8 cellular contexts compared by ENCODE assay signal in the genomic region with DNA sequence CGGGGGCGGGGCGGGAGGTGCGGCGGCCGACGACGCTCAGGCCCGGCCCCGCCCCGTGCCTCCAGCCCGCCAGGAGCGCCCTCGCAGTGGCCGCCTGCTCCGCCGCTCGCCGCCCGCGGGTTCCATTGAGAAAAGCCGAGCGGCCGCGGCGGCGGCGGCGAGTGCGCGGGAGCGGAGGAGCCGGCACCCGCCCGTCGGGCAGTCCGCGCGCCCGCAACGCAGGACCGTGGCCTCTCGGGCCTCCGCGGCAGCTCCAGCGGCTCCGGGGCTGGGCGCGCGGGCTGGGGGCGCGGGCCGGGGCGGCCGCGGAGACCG. TPM values are rescaled to one million over a fixed set of nuclear protein-coding genes. Genes with fewer than 3 reads are reported as not detected.
DNase-seq lines count a peak whose midpoint lies in the region; FAIRE-seq and TF ChIP-seq lines count a peak whose summit lies in the region.

ZFPM1 (plus strand) TSS at position 64 of the 315 bp plus-strand sequence. CDS start 359 bp downstream, outside the sequence.

- H3K27ac ChIP-seq in MM.1S (ENCODE audit: low read length) (peak within 1 kb of the TSS; percentile 81; the same call in 1 of the 2 replicates), endothelial cell of umbilical vein (ENCODE audit: insufficient read depth, low read depth, low read length) (peak within 1 kb of the TSS; percentile 73), prostate gland (peak within 1 kb of the TSS; percentile 86 to 90)

- H3K79me2 ChIP-seq in MM.1S (ENCODE audit: low read length), result peaks cover 34% of the 10 kb centered on the region
- peaks cover 19% of the 10 kb centered on the region for H3K79me2 ChIP-seq in endothelial cell of umbilical vein (ENCODE audit: control insufficient read depth, insufficient read depth, low read length)

- TF ChIP-seq POLR2A in endothelial cell of umbilical vein (IDR thresholded peaks at IDR 0.05; ENCODE audit: low read depth, low read length) (peak; percentile 54), prostate gland (IDR thresholded peaks at IDR 0.05) (peak; percentile 66)

- WGBS in prostate gland, result 0% methylated on average over 36 of the region's 57 CpGs

- peak; percentile 8 for TF ChIP-seq CTCF in GM10266 (IDR thresholded peaks at IDR 0.05; ENCODE audit: control insufficient read depth, insufficient read depth, low read depth, missing control alignments)
- no peak for TF ChIP-seq CTCF in MM.1S (IDR thresholded peaks at IDR 0.05; ENCODE audit: low read length)
- no peak for TF ChIP-seq CTCF in endothelial cell of umbilical vein (IDR thresholded peaks at IDR 0.05; ENCODE audit: extremely low read depth in 1 of 2, insufficient read depth in 1 of 2, low read depth in 1 of 2, low read length in 2 of 2)
- TF ChIP-seq CTCF in prostate gland (IDR thresholded peaks at IDR 0.05), result no peak

- peak within 1 kb of the TSS; percentile 64 for H3K9ac ChIP-seq in MM.1S (ENCODE audit: low read length)
- peak within 1 kb of the TSS; percentile 63 for H3K9ac ChIP-seq in endothelial cell of umbilical vein (replicated peaks; ENCODE audit: extremely low read depth, insufficient read depth, low read length)

- dilution Hi-C loops in endothelial cell of umbilical vein (cut with MboI; ENCODE audit: extremely low pct_ligation_motif_present, low sequenced_read_pairs), result no loop called here

- H3K36me3 ChIP-seq in MM.1S (replicated peaks; ENCODE audit: insufficient read depth, low read length) (no peaks in the 10 kb centered on the region), endothelial cell of umbilical vein (ENCODE audit: control insufficient read depth in 2 of 2, extremely low read depth in 1 of 2, insufficient read depth in 2 of 2, low read length in 2 of 2) (no peaks in the 10 kb centered on the region), prostate gland (no peaks in the 10 kb centered on the region)

- intact Hi-C loops in endothelial cell of umbilical vein (cut with micrococcal nuclease), result loop anchor here (2.0 to 5.0 kb wide), 2 partner anchors 74 to 119 kb away; partner anchors contain the start of gene ZC3H18
- intact Hi-C loops in prostate gland (cut with DNase I), result no loop called here

- H3K4me3 ChIP-seq in MM.1S (ENCODE audit: low read length) (peak within 1 kb of the TSS; percentile 70), endothelial cell of umbilical vein (replicated peaks in 1 of 3; ENCODE audit: insufficient read depth in 1 of 3, low read depth in 1 of 3, low read length in 3 of 3) (peak within 1 kb of the TSS; percentile 50 to 70 (median 59)), prostate gland (peak within 1 kb of the TSS; percentile 49 to 55)

- H3K4me1 ChIP-seq in MM.1S (ENCODE audit: low read length) (peaks cover 6% of the 10 kb centered on the region; the same call in 1 of the 2 replicates), endothelial cell of umbilical vein (ENCODE audit: control insufficient read depth, extremely low read depth, insufficient read depth, low read length) (peaks cover 21% of the 10 kb centered on the region), prostate gland (replicated peaks) (peaks cover 7% of the 10 kb centered on the region)

- DNase-seq in GM10266 (ENCODE audit: extremely low spot score), result no peak
- DNase-seq in MM.1S, result no peak
- DNase-seq in endothelial cell of umbilical vein (ENCODE audit: low read depth, low spot score), result no peak
- no peak for DNase-seq in prostate gland (ENCODE audit: low spot score)
- no peak for DNase-seq in GM19238 (ENCODE audit: insufficient read length, low spot score)
- DNase-seq in NCI-H1105 treated with DMSO at 0.1 percent for 48 hours (lab: John Stamatoyannopoulos, UW), result no peak
- DNase-seq in GM19239 (ENCODE audit: insufficient read length, low spot score), result no peak
- no peak for DNase-seq in NCI-H69 (lab: John Stamatoyannopoulos, UW)

- CTCF ChIA-PET in endothelial cell of umbilical vein (lab: Charles Lee), result interaction anchor here (0.6 to 1.3 kb wide), 5 partner anchors 9 to 47 kb away, joined by 3 to 4 read pairs (median 3); no protein-coding TSS in a partner anchor

- H3K9me3 ChIP-seq in MM.1S (replicated peaks; ENCODE audit: insufficient read depth, low read length) (no peaks in the 10 kb centered on the region), endothelial cell of umbilical vein (replicated peaks; ENCODE audit: control insufficient read depth, insufficient read depth, low read length) (no peaks in the 10 kb centered on the region), prostate gland (no peaks in the 10 kb centered on the region)

- peaks cover 7% of the 10 kb centered on the region for H3F3A ChIP-seq in MM.1S (ENCODE audit: insufficient read depth, low read length)

- FAIRE-seq in endothelial cell of umbilical vein (lab: Jason Lieb, UNC) (no peak), GM19239 (lab: Jason Lieb, UNC) (no peak)

- H3K27me3 ChIP-seq in MM.1S (replicated peaks; ENCODE audit: insufficient read depth, low read length) (peaks cover 10% of the 10 kb centered on the region; the same call in 1 of the 2 replicates), endothelial cell of umbilical vein (ENCODE audit: control insufficient read depth in 2 of 2, insufficient read depth in 2 of 2, low read length in 2 of 2) (no peaks in the 10 kb centered on the region), prostate gland (replicated peaks; ENCODE audit: insufficient read depth) (no peaks in the 10 kb centered on the region)

- no TSS peak for BruUV-seq in endothelial cell of umbilical vein (replicated peaks; lab: Mats Ljungman, UMichigan)

- peak within 1 kb of the TSS; percentile 76 for H3K4me2 ChIP-seq in MM.1S (ENCODE audit: low read depth, low read length)
- H3K4me2 ChIP-seq in endothelial cell of umbilical vein (ENCODE audit: insufficient read depth, low read length), result peak within 1 kb of the TSS; percentile 53

- H3K9me2 ChIP-seq in MM.1S (replicated peaks; ENCODE audit: insufficient read depth, low read length), result no peaks in the 10 kb centered on the region

- H3K9me1 ChIP-seq in endothelial cell of umbilical vein (replicated peaks; ENCODE audit: control insufficient read depth, extremely low read depth, insufficient read depth, low read length), result no peaks in the 10 kb centered on the region

- POLR2A ChIA-PET in endothelial cell of umbilical vein (lab: Charles Lee), result interaction anchor here (1.0 kb wide), 1 partner anchor 51 kb away, joined by 4 read pairs; no protein-coding TSS in a partner anchor

- H4K20me1 ChIP-seq in MM.1S (ENCODE audit: insufficient read depth, low read length) (no peaks in the 10 kb centered on the region), endothelial cell of umbilical vein (replicated peaks; ENCODE audit: control insufficient read depth, extremely low read depth, insufficient read depth, low read length) (no peaks in the 10 kb centered on the region)

- peak within 1 kb of the TSS; percentile 31; the same call in 1 of the 2 replicates for H2AFZ ChIP-seq in MM.1S (ENCODE audit: low read length)
- peak within 1 kb of the TSS; percentile 94 for H2AFZ ChIP-seq in endothelial cell of umbilical vein (ENCODE audit: low read depth, low read length)

TF ChIP-seq in endothelial cell of umbilical vein, 7 proteins besides CTCF, POLR2A, EP300 and RAD21:
- TF ChIP-seq POLR2AphosphoS5 (IDR thresholded peaks at IDR 0.05; ENCODE audit: insufficient read depth, low read depth, low read length), result peak; percentile 63
- TF ChIP-seq GATA2 (IDR thresholded peaks at IDR 0.05; ENCODE audit: insufficient read depth, insufficient read length, low read depth, low read length), result no peak

RNA-seq across cellular contexts. Expression of gene ZFPM1, which starts in this region (rescaled TPM):
- total RNA-seq in endothelial cell of umbilical vein (7.5 and 8.2 TPM in 2 replicates), prostate gland (10 to 100 TPM in 1 of 2 donors, 1 to 10 TPM in 1; 4.1 to 21.5 TPM)
- 0.37 and 0.72 TPM in 2 replicates for polyA plus RNA-seq in endothelial cell of umbilical vein
- 0.40 and 0.87 TPM in 2 replicates for polyA plus RNA-seq in endothelial cell of umbilical vein (2011; cell fraction: cytosol; rRNA removed)
- 1.8 and 2.1 TPM in 2 replicates for polyA plus RNA-seq in endothelial cell of umbilical vein (2011; cell fraction: nucleus; rRNA removed)
- polyA plus RNA-seq in endothelial cell of umbilical vein (2012), result 2.3 and 5.3 TPM in 2 replicates
- polyA minus RNA-seq in endothelial cell of umbilical vein, result 0.36 and 0.66 TPM in 2 replicates
- polyA minus RNA-seq in endothelial cell of umbilical vein (2011; cell fraction: cytosol; rRNA and poly(A)+ RNA removed), result 2.8 TPM
- polyA minus RNA-seq in endothelial cell of umbilical vein (2011; cell fraction: nucleus; rRNA and poly(A)+ RNA removed), result 1.4 and 4.4 TPM in 2 replicates
